Comparison of ENCODE assay signal across 20 cellular contexts in the genomic region with DNA sequence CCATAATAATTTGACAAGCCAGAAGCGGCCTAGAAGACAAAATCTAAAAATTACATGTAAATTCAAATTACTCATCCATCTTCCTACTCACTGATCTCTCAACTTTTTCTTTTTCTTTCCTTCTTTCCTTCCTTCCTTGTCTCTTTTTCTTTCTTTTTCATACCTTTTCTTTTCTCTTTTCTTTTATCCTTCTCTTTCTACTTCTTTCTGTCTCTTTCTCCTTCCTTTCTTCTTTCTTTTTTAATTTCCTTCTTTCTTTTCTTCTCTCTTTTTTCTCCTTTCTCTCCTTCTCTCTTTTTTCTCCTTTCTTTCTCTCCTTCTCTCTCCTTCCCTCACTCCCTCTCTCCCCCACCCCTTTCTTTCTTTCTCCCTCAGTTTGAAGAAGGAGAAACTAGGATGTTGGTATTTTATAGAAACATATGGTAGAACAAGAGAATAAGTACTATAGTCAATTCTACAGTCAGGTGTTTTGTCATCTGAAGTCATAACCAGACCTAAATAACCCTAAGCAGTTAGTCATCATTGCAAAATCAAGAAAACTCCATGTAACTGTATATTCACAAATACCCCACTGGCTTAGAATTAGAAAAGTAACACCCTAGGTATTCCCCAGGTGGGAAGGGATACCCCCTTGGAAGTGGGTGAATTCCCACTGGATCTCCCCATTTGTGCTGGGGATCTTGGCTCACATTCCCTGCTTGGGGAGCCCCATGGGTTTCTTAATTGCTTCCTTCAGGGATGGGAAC. TPM values are rescaled to one million over a fixed set of nuclear protein-coding genes. Genes with fewer than 3 reads are reported as not detected.
DNase-seq lines count a peak whose midpoint lies in the region; ATAC-seq, FAIRE-seq and TF ChIP-seq lines count a peak whose summit lies in the region.
"Had no signal": no experiment of that assay in that cellular context is flagged by ENCODE, and none has a peak within 500 bp of the region (broad histone marks: within the 10 kb centered on the region; RNA-seq: fewer than 3 reads in every experiment).

No MANE protein-coding gene starts in this region.

- H3K9me3 Mint-ChIP-seq in CD14-positive monocyte, result no peaks in the 10 kb centered on the region

- H3K27ac Mint-ChIP-seq in CD14-positive monocyte, result peak overlapping the region in 1 of 7 donors; percentile 5

- TF ChIP-seq POLR2A in esophagus muscularis mucosa (IDR thresholded peaks at IDR 0.05; ENCODE audit: low read depth), result no peak

- H3K4me3 ChIP-seq in esophagus muscularis mucosa (no peak overlapping the region), lower lobe of right lung (no peak overlapping the region)
- H3K4me3 ChIP-seq: body of pancreas, heart right ventricle, left ventricle myocardium inferior, prostate gland had no signal

- H3K36me3 ChIP-seq in esophagus muscularis mucosa, result no peaks in the 10 kb centered on the region
- no peaks in the 10 kb centered on the region for H3K36me3 ChIP-seq in lower lobe of right lung
- H3K36me3 ChIP-seq: heart right ventricle, left ventricle myocardium inferior, prostate gland had no signal

- no peak for TF ChIP-seq EP300 in esophagus muscularis mucosa (IDR thresholded peaks at IDR 0.05)

- ATAC-seq in HG03039 (IDR thresholded peaks at IDR 0.05; ENCODE audit: unreplicated experiment) (peak; percentile 1), lower lobe of right lung (no peak), HG03025 (IDR thresholded peaks at IDR 0.05; ENCODE audit: low FRiP score, unreplicated experiment) (no peak)
- ATAC-seq: body of pancreas, heart right ventricle had no signal

- TF ChIP-seq CTCF in CD14-positive monocyte (IDR thresholded peaks at IDR 0.05) (peak; percentile 23), esophagus muscularis mucosa (IDR thresholded peaks at IDR 0.05) (no peak), lower lobe of right lung (IDR thresholded peaks at IDR 0.05) (no peak)

- WGBS in esophagus muscularis mucosa, result 73% methylated on average over 1 of the region's 1 CpG

- peaks cover 0 to 16% (median 7%) of the 10 kb centered on the region in 4 donors for H3K4me1 ChIP-seq in esophagus muscularis mucosa
- H3K4me1 ChIP-seq in lower lobe of right lung, result no peaks in the 10 kb centered on the region
- H3K4me1 ChIP-seq: heart right ventricle, left ventricle myocardium inferior, prostate gland had no signal

- peak; percentile 59 for FAIRE-seq in GM18507 (lab: Jason Lieb, UNC)

- no peaks in the 10 kb centered on the region for H3K36me3 Mint-ChIP-seq in CD14-positive monocyte

- DNase-seq in CD14-positive monocyte (ENCODE audit: low spot score) (no peak), GM18507 (ENCODE audit: extremely low spot score, insufficient read length, low read depth) (no peak), amniotic epithelial cell (ENCODE audit: low read depth) (peak; percentile 22), SW480 (ENCODE audit: low spot score) (no peak), esophagus muscularis mucosa (ENCODE audit: extremely low spot score) (no peak), lower lobe of right lung (no peak)
- DNase-seq: activated CD4-positive, alpha-beta T cell treated with anti-CD3 and anti-CD28 coated beads for 48 hours; body of pancreas; heart right ventricle; Kasumi-1; left ventricle myocardium inferior; NCI-H1105 treated with DMSO at 0.1 percent for 48 hours; NCI-H69; SHP77 treated with DMSO at 0.1 percent for 48 hours; stimulated activated CD4-positive, alpha-beta T cell treated with anti-CD3 and anti-CD28 coated beads, Interleukin-1b, Interleukin-23, amount 100 ng/mL, for 48 hours; stimulated activated naive CD4-positive, alpha-beta T cell had no signal

- H3K4me1 Mint-ChIP-seq in CD14-positive monocyte, result no peaks in the 10 kb centered on the region

- H3K27me3 ChIP-seq in esophagus muscularis mucosa (no peaks in the 10 kb centered on the region), lower lobe of right lung (ENCODE audit: low read depth) (no peaks in the 10 kb centered on the region)
- H3K27me3 ChIP-seq: body of pancreas, heart right ventricle had no signal

- intact Hi-C loops in CD14-positive monocyte (cut with micrococcal nuclease) (no loop called here), esophagus muscularis mucosa (cut with DNase I) (no loop called here), lower lobe of right lung (cut with DNase I) (no loop called here)

- no peak overlapping the region for H3K27ac ChIP-seq in esophagus muscularis mucosa (replicated peaks in 1 of 4)
- H3K27ac ChIP-seq in lower lobe of right lung, result no peak overlapping the region
- H3K27ac ChIP-seq: body of pancreas, heart right ventricle, left ventricle myocardium inferior, prostate gland had no signal

- H3K27me3 Mint-ChIP-seq in CD14-positive monocyte (ENCODE audit: low read depth in 3 of 3), result peaks cover 0 to 2% (median 2%) of the 10 kb centered on the region in 3 donors

- no peak overlapping the region for H3K4me3 Mint-ChIP-seq in CD14-positive monocyte

- H3K9me3 ChIP-seq in esophagus muscularis mucosa, result no peaks in the 10 kb centered on the region
- H3K9me3 ChIP-seq in lower lobe of right lung, result no peaks in the 10 kb centered on the region
- H3K9me3 ChIP-seq: body of pancreas, heart right ventricle, left ventricle myocardium inferior, prostate gland had no signal

RNA-seq across cellular contexts. Expression of a gene that starts 46.1 kb away (rescaled TPM):
- under 1 TPM; 0.19 to 0.28 TPM for polyA plus RNA-seq in CD14-positive monocyte
- total RNA-seq in esophagus muscularis mucosa (10 to 100 TPM; 19.5 to 30.4 (median 21.5) TPM), lower lobe of right lung (8.0 TPM)
- total RNA-seq: T-helper 1 cell treated with Interleukin-12 subunit alpha and Interleukin-12 subunit beta and Interleukin-4 antibody, amounts not matched to agents 30 ng/mL and 1 ng/mL, for 36 hours had no signal
